ENCODE assay signal across 9 cellular contexts in the genomic region with DNA sequence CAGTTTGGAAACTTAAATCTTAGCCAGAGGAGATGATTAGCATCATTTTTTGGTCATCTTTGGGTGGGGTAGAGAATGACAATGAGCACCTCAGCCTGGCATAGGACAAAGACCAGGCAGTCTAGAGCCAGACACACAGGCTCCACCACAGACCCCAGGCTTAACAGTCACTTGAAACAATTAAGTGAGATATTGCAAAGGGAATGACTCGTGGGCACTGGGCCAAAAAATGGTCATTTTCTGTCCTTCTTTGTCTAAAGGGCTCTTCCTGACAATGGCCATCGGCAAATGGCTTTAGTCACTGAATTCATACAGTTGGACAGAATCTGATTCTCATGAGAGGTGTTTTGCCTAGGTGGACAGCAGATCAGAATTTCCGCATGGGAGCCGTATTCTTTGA.
"Had no signal": no experiment of that assay in that cellular context is flagged by ENCODE, and none has a peak within 500 bp of the region (broad histone marks: within the 10 kb centered on the region; RNA-seq: fewer than 3 reads in every experiment).

No MANE protein-coding gene starts in this region.

- H3K4me1 Mint-ChIP-seq: activated CD4-positive, alpha-beta memory T cell treated with anti-CD3 and anti-CD28 coated beads, Interleukin-2, amount 10 ng/mL, durations not matched to agents 7 days and 5 days; activated naive CD8-positive, alpha-beta T cell treated with anti-CD3 and anti-CD28 coated beads for 36 hours had no signal

- DNase-seq: activated CD4-positive, alpha-beta memory T cell treated with anti-CD3 and anti-CD28 coated beads, Interleukin-2, amount 10 ng/mL, durations not matched to agents 7 days and 5 days; activated gamma-delta T cell treated with Interleukin-2 at 50 U/mL for 16 hours; activated naive CD8-positive, alpha-beta T cell treated with anti-CD3 and anti-CD28 coated beads for 36 hours; activated T-cell treated with anti-CD3 and anti-CD28 coated beads, Interleukin-2, amount 50 U/mL, for 48 hours; SW 1271; T-helper 9 cell had no signal

- H3K27ac Mint-ChIP-seq: activated CD4-positive, alpha-beta memory T cell treated with anti-CD3 and anti-CD28 coated beads, Interleukin-2, amount 10 ng/mL, durations not matched to agents 7 days and 5 days; activated naive CD8-positive, alpha-beta T cell treated with anti-CD3 and anti-CD28 coated beads for 36 hours had no signal

- H3K9me3 ChIP-seq: tibial nerve had no signal

- H3K36me3 ChIP-seq: tibial nerve had no signal

- H3K4me3 ChIP-seq: skin epidermis, tibial nerve had no signal

- H3K27ac ChIP-seq: skin epidermis, VCaP had no signal

- H3K36me3 Mint-ChIP-seq: activated naive CD8-positive, alpha-beta T cell treated with anti-CD3 and anti-CD28 coated beads for 36 hours had no signal

- H3K4me3 Mint-ChIP-seq: activated CD4-positive, alpha-beta memory T cell treated with anti-CD3 and anti-CD28 coated beads, Interleukin-2, amount 10 ng/mL, durations not matched to agents 7 days and 5 days; activated naive CD8-positive, alpha-beta T cell treated with anti-CD3 and anti-CD28 coated beads for 36 hours had no signal

- H3K9me3 Mint-ChIP-seq: activated CD4-positive, alpha-beta memory T cell treated with anti-CD3 and anti-CD28 coated beads, Interleukin-2, amount 10 ng/mL, durations not matched to agents 7 days and 5 days had no signal

- H3K27me3 Mint-ChIP-seq: activated naive CD8-positive, alpha-beta T cell treated with anti-CD3 and anti-CD28 coated beads for 36 hours had no signal

- H3K27me3 ChIP-seq: tibial nerve had no signal
